22 cellular contexts compared by ENCODE assay signal in the genomic region with DNA sequence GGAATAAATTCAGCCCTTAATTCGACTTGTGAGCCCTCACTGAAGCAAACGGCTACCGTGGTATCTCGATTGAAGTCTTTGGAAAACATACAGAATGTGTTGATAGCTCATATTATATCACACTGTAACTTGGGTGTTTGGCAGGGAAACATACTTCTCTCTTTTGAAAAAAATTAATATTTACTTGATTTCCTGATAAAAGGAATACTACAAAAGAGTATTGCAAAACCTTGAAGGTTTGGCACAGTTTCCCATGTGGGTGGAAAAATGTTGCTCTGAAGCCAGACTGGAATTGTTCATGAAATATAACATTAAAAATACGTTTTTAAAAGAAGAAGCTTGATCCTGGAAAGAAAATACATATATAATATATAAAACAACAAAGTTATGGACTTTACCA.
DNase-seq lines count a peak whose midpoint lies in the region; ATAC-seq and TF ChIP-seq lines count a peak whose summit lies in the region.
"Had no signal": no experiment of that assay in that cellular context is flagged by ENCODE, and none has a peak within 500 bp of the region (broad histone marks: within the 10 kb centered on the region; RNA-seq: fewer than 3 reads in every experiment).

No MANE protein-coding gene starts in this region.

- H3K27me3 ChIP-seq in foreskin keratinocyte (no peaks in the 10 kb centered on the region), HAP-1 (ENCODE audit: low read depth) (no peaks in the 10 kb centered on the region)
- H3K27me3 ChIP-seq: BLaER1 treated with 17β-estradiol and CSF1 and Interleukin-3, amounts not matched to agents 10 nM and 100 nM; gastrocnemius medialis had no signal

- no peak overlapping the region for H3K4me3 ChIP-seq in HAP-1
- H3K4me3 ChIP-seq: BLaER1 treated with 17β-estradiol and CSF1 and Interleukin-3, amounts not matched to agents 10 nM and 100 nM; gastrocnemius medialis; mucosa of descending colon; SK-N-MC had no signal

- peak overlapping the region; percentile 83 for H3K27ac ChIP-seq in foreskin keratinocyte
- H3K27ac ChIP-seq: BLaER1 treated with 17β-estradiol and CSF1 and Interleukin-3, amounts not matched to agents 10 nM and 100 nM; gastrocnemius medialis; SK-N-MC had no signal

- ATAC-seq in foreskin keratinocyte (no peak), GM21360 (IDR thresholded peaks at IDR 0.05; ENCODE audit: unreplicated experiment) (no peak)
- ATAC-seq: activated CD8-positive, alpha-beta memory T cell treated with anti-CD3 and anti-CD28 coated beads, Interleukin-2, amount 10 ng/mL, durations not matched to agents 7 days and 5 days; activated T-cell treated with anti-CD3 and anti-CD28 coated beads, Interleukin-2, amount 50 U/mL, for 72 hours; gastrocnemius medialis; mucosa of descending colon; natural killer cell had no signal

- H3K4me1 ChIP-seq in foreskin keratinocyte (peaks cover 31% of the 10 kb centered on the region), HAP-1 (peaks cover under 1% of the 10 kb centered on the region)
- H3K4me1 ChIP-seq: BLaER1 treated with 17β-estradiol and CSF1 and Interleukin-3, amounts not matched to agents 10 nM and 100 nM; gastrocnemius medialis had no signal

- no peaks in the 10 kb centered on the region for H3K36me3 ChIP-seq in HAP-1 (replicated peaks)
- H3K36me3 ChIP-seq: BLaER1 treated with 17β-estradiol and CSF1 and Interleukin-3, amounts not matched to agents 10 nM and 100 nM; gastrocnemius medialis had no signal

- DNase-seq in amniotic epithelial cell (ENCODE audit: low read depth) (peak; percentile 73), dedifferentiated amniotic fluid mesenchymal stem cell (ENCODE audit: extremely low spot score) (peak; percentile 58), foreskin keratinocyte (no peak), GM13976 (ENCODE audit: low spot score) (no peak), SKM-1 (lab: John Stamatoyannopoulos, UW; ENCODE audit: unreplicated experiment) (no peak), HAP-1 (ENCODE audit: low spot score in 2 of 2) (no peak)
- DNase-seq: activated CD8-positive, alpha-beta memory T cell treated with anti-CD3 and anti-CD28 coated beads, Interleukin-2, amount 10 ng/mL, durations not matched to agents 7 days and 5 days; activated T-cell treated with anti-CD3 and anti-CD28 coated beads, Interleukin-2, amount 50 U/mL, for 72 hours; effector CD4-positive, alpha-beta T cell; gastrocnemius medialis; KBM-7; MM.1S; mucosa of descending colon; natural killer cell; NCI-H1417; NCI-H2029 treated with DMSO at 0.1 percent for 48 hours; NCI-H524 treated with DMSO at 0.1 percent for 48 hours; nucleus accumbens; stimulated activated CD4-positive, alpha-beta T cell treated with anti-CD3 and anti-CD28 coated beads, Interleukin-4, amount 100 ng/mL, for 4 hours had no signal

- in situ Hi-C loops in GM13976 (cut with MboI; ENCODE audit: low sequenced_read_pairs, unreplicated experiment): no loop called here
- in situ Hi-C loops in HAP-1 (cut with MboI; ENCODE audit: low sequenced_read_pairs): no loop called here

- H3K9me3 ChIP-seq in HAP-1: no peaks in the 10 kb centered on the region
- H3K9me3 ChIP-seq: BLaER1 treated with 17β-estradiol and CSF1 and Interleukin-3, amounts not matched to agents 10 nM and 100 nM; gastrocnemius medialis; mucosa of descending colon had no signal

- no peak for TF ChIP-seq CTCF in foreskin keratinocyte (conservative IDR thresholded peaks at IDR 0.05)
- TF ChIP-seq CTCF in GM13976 (IDR thresholded peaks at IDR 0.05; ENCODE audit: borderline replicate concordance, control extremely low read depth, extremely low read depth, insufficient read depth, missing control alignments): no peak

Comparison
In these comparisons a context has a peak if more than half of its experiments do, and no peak if none do; other contexts are left out.
1. DNase-seq: peak in amniotic epithelial cell (single experiment) and dedifferentiated amniotic fluid mesenchymal stem cell (single experiment); none in foreskin keratinocyte (0 of 2), GM13976 (single experiment), SKM-1 (single experiment) and HAP-1 (0 of 2).